In the genomic region with DNA sequence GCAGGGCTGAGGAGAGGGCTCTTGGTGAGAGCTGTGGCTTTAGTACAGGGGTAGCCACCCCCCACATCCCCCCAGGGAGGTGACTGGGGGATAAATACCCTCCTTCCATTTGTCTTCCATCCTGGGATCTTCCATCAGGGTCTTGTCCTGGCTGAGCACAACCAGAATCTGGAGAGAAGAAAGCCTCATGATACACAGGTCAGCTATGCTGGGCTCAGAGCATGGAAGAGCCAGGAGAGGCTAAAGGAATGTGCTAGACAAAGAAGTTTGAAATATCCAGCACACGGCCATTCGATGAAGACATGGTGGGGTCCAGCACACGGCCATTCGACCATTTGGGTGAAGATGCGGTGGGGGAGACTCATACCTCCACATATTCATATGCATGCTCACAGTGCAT, we compare ENCODE assay signal across 36 cellular contexts. TPM values are rescaled to one million over a fixed set of nuclear protein-coding genes. Genes with fewer than 3 reads are reported as not detected.
"Had no signal": no experiment of that assay in that cellular context is flagged by ENCODE, and none has a peak within 500 bp of the region (broad histone marks: within the 10 kb centered on the region; RNA-seq: fewer than 3 reads in every experiment).

No MANE protein-coding gene starts in this region.

- ATAC-seq: activated CD8-positive, alpha-beta T cell treated with anti-CD3 and anti-CD28 coated beads for 36 hours; activated naive CD8-positive, alpha-beta T cell treated with anti-CD3 and anti-CD28 coated beads, Interleukin-2, amount 50 U/mL, for 24 hours; activated T-cell treated with anti-CD3 and anti-CD28 coated beads, Interleukin-2, amount 50 U/mL, for 4 hours; activated T-helper 17 cell treated with anti-CD3 and anti-CD28 coated beads, Interleukin-2, amount 50 U/mL, for 72 hours; gastroesophageal sphincter; left colon; naive thymus-derived CD4-positive, alpha-beta T cell; stimulated activated memory B cell treated with anti-CD40 and anti-IgM and Interleukin-4, amounts not matched to agents 10 μg/mL and 1 μg/mL and 100 μg/mL, for 72 hours; stimulated activated naive CD8-positive, alpha-beta T cell treated with anti-CD3 and anti-CD28 coated beads, Interleukin-15, amount 100 ng/mL, for 72 hours had no signal

- H3K4me1 Mint-ChIP-seq: activated naive CD4-positive, alpha-beta T cell treated with anti-CD3 and anti-CD28 coated beads, Interleukin-2, amount 50 U/mL, for 24 hours; activated T-helper 17 cell treated with anti-CD3 and anti-CD28 coated beads, Interleukin-2, amount 50 U/mL, for 72 hours; central memory CD8-positive, alpha-beta T cell had no signal

- H3K27me3 Mint-ChIP-seq: activated CD8-positive, alpha-beta T cell treated with anti-CD3 and anti-CD28 coated beads for 36 hours; activated T-helper 17 cell treated with anti-CD3 and anti-CD28 coated beads, Interleukin-2, amount 50 U/mL, for 72 hours had no signal

- H3K27ac Mint-ChIP-seq: activated CD4-positive, alpha-beta T cell treated with anti-CD3 and anti-CD28 coated beads, Interleukin-2, amount 10 ng/mL, durations not matched to agents 24 days and 14 days; activated CD8-positive, alpha-beta T cell treated with anti-CD3 and anti-CD28 coated beads for 36 hours; activated naive CD4-positive, alpha-beta T cell treated with anti-CD3 and anti-CD28 coated beads, Interleukin-2, amount 50 U/mL, for 24 hours; activated naive CD8-positive, alpha-beta T cell treated with anti-CD3 and anti-CD28 coated beads, Interleukin-2, amount 50 U/mL, for 24 hours; activated T-helper 17 cell treated with anti-CD3 and anti-CD28 coated beads, Interleukin-2, amount 50 U/mL, for 72 hours; naive thymus-derived CD4-positive, alpha-beta T cell; stimulated activated memory B cell treated with anti-CD40 and anti-IgM and Interleukin-4, amounts not matched to agents 10 μg/mL and 1 μg/mL and 100 μg/mL, for 72 hours; stimulated activated naive CD8-positive, alpha-beta T cell treated with anti-CD3 and anti-CD28 coated beads, Interleukin-15, amount 100 ng/mL, for 72 hours; type B pancreatic cell had no signal

- H3K36me3 Mint-ChIP-seq: stimulated activated memory B cell treated with anti-CD40 and anti-IgM and Interleukin-4, amounts not matched to agents 10 μg/mL and 1 μg/mL and 100 μg/mL, for 72 hours; type B pancreatic cell had no signal

- H3K9me3 Mint-ChIP-seq: activated CD4-positive, alpha-beta T cell treated with anti-CD3 and anti-CD28 coated beads, Interleukin-2, amount 10 ng/mL, durations not matched to agents 24 days and 14 days; type B pancreatic cell had no signal

- H3K4me1 ChIP-seq: gastroesophageal sphincter, prostate gland, sigmoid colon, vagina had no signal

- H3K4me3 Mint-ChIP-seq: activated CD4-positive, alpha-beta T cell treated with anti-CD3 and anti-CD28 coated beads, Interleukin-2, amount 10 ng/mL, durations not matched to agents 24 days and 14 days; activated CD8-positive, alpha-beta T cell treated with anti-CD3 and anti-CD28 coated beads for 36 hours; activated naive CD4-positive, alpha-beta T cell treated with anti-CD3 and anti-CD28 coated beads, Interleukin-2, amount 50 U/mL, for 24 hours; activated naive CD8-positive, alpha-beta T cell treated with anti-CD3 and anti-CD28 coated beads, Interleukin-2, amount 50 U/mL, for 24 hours; activated T-cell treated with anti-CD3 and anti-CD28 coated beads, Interleukin-2, amount 50 U/mL, for 4 hours; activated T-helper 17 cell treated with anti-CD3 and anti-CD28 coated beads, Interleukin-2, amount 50 U/mL, for 72 hours; central memory CD8-positive, alpha-beta T cell; naive thymus-derived CD4-positive, alpha-beta T cell; stimulated activated memory B cell treated with anti-CD40 and anti-IgM and Interleukin-4, amounts not matched to agents 10 μg/mL and 1 μg/mL and 100 μg/mL, for 72 hours; stimulated activated naive CD8-positive, alpha-beta T cell treated with anti-CD3 and anti-CD28 coated beads, Interleukin-15, amount 100 ng/mL, for 72 hours; type B pancreatic cell had no signal

- H3K36me3 ChIP-seq: esophagus squamous epithelium, gastroesophageal sphincter, ovary, prostate gland, sigmoid colon, vagina had no signal

- H3K27me3 ChIP-seq: esophagus squamous epithelium, ovary, sigmoid colon, vagina had no signal

- H3K27ac ChIP-seq: epithelial cell of prostate, esophagus squamous epithelium, gastroesophageal sphincter, ovary, prostate gland, sigmoid colon, vagina had no signal

- H3K4me3 ChIP-seq: esophagus squamous epithelium, gastroesophageal sphincter, ovary, prostate gland, sigmoid colon, smooth muscle cell, vagina had no signal

- H3K9me3 ChIP-seq: ovary, prostate gland, vagina had no signal

- DNase-seq: activated CD4-positive, alpha-beta T cell treated with anti-CD3 and anti-CD28 coated beads, Interleukin-2, amount 10 ng/mL, durations not matched to agents 24 days and 14 days; activated CD4-positive, CD25-positive, alpha-beta regulatory T cell treated with anti-CD3 and anti-CD28 coated beads, Interleukin-2, amount 50 U/mL, for 72 hours; activated CD8-positive, alpha-beta T cell treated with anti-CD3 and anti-CD28 coated beads for 36 hours; activated gamma-delta T cell treated with Interleukin-2 at 50 U/mL for 16 hours; activated naive CD8-positive, alpha-beta T cell treated with anti-CD3 and anti-CD28 coated beads, Interleukin-2, amount 50 U/mL, for 24 hours; activated T-cell treated with anti-CD3 and anti-CD28 coated beads, Interleukin-2, amount 50 U/mL, for 4 hours; amygdala; dermis blood vessel endothelial cell; effector CD8-positive, alpha-beta T cell; esophagus squamous epithelium; hippocampal formation; kidney; left colon; midbrain; naive thymus-derived CD4-positive, alpha-beta T cell; ovary; retina; sigmoid colon; stimulated activated CD4-positive, alpha-beta T cell treated with anti-CD3 and anti-CD28 coated beads, Interleukin-1b, Interleukin-23, amount 100 ng/mL, for 48 hours; stimulated activated CD4-positive, alpha-beta T cell treated with anti-CD3 and anti-CD28 coated beads, Interleukin-4, amount 100 ng/mL, for 4 hours; stimulated activated CD8-positive, alpha-beta memory T cell treated with anti-CD3 and anti-CD28 coated beads, Interleukin-4, amount 100 ng/mL, for 48 hours; stimulated activated naive CD8-positive, alpha-beta T cell treated with anti-CD3 and anti-CD28 coated beads, Interleukin-15, amount 100 ng/mL, for 72 hours; substantia nigra; T-helper 2 cell had no signal

- H3K4me2 ChIP-seq: smooth muscle cell had no signal

- FAIRE-seq: bronchial epithelial cell, endometrium, kidney had no signal

RNA-seq across cellular contexts. Expression of a gene that starts 30.0 kb away (rescaled TPM):
- total RNA-seq: activated CD4-positive, alpha-beta T cell treated with anti-CD3 and anti-CD28 coated beads, Interleukin-2, amount 10 ng/mL, durations not matched to agents 24 days and 14 days; activated CD8-positive, alpha-beta T cell treated with anti-CD3 and anti-CD28 coated beads for 36 hours; bronchial epithelial cell; left colon had no signal
- polyA plus RNA-seq: smooth muscle cell had no signal
